ENCODE assay signal across 1 cellular context in the genomic region with DNA sequence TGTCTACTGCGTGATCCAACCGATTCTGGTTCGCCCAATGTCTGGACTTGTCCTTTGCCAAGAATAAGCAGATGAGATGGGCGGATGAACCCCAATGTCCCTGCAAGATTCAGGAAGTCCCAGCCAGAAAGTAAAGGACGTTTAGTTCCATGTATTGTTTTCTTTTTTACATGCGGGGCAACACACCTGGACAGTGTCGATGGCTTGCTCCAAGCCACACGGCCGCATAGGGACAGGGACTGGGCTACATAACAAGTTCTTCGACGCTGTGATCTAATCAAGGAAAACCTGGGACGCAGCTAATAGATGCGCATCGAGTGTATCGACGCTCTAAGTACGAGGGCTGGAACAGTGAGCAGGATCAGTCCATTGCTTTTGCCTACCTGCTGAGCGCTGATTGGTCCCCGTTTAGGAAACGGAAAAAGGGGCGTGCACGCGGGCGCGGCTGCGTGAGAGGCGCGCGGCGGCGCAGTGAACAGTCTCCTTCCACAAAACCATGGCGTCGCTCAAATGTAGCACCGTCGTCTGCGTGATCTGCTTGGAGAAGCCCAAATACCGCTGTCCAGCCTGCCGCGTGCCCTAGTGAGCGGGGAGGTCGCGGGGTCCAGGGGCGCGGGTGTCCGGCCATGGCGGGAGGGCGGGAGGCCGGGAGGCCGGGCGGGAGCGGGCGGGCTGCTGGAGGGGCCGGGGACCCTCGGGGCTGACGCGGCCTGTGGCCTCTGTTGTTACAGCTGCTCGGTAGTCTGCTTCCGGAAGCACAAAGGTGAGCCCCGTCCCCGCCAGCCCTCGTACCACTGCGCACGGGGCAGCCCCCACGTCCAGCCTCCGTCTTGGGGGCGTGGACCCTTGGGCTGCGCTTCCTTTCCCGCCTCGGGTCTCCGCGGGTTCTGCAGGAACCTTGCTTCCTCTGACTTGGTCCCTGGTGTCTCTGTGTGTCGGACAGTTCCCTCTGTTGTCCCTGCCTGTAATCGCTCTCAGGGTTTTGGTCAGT.
TF ChIP-seq lines count a peak whose summit lies in the region.

TSS of gene ZNHIT3 (plus strand) at position 478 of the 991 bp plus-strand sequence. CDS start at position 497, 19 bp downstream.

TF ChIP-seq in K562, 482 proteins besides CTCF, POLR2A, EP300 and RAD21 (continued from another document and continues in another):
- peak; percentile 55; the same call in 1 of the 2 replicates for TF ChIP-seq CREB3L1 (IDR thresholded peaks at IDR 0.05; ENCODE audit: borderline replicate concordance, low read depth)
- peak; percentile 49; the same call in 1 of the 2 replicates for TF ChIP-seq ATF1 (CRISPR knock-in tag; IDR thresholded peaks at IDR 0.05)
- peak; percentile 82 for TF ChIP-seq ATF1 (tag; IDR thresholded peaks at IDR 0.05)
- no peak for TF ChIP-seq RBM14 (IDR thresholded peaks at IDR 0.05; ENCODE audit: borderline replicate concordance, insufficient read depth, low read depth, low read length)
- TF ChIP-seq SMARCB1 (IDR thresholded peaks at IDR 0.05; ENCODE audit: insufficient read length, low read depth), result no peak
- no peak for TF ChIP-seq NFXL1 (CRISPR knock-in tag; IDR thresholded peaks at IDR 0.05)
- no peak for TF ChIP-seq ZNF586 (CRISPR knock-in tag; conservative IDR thresholded peaks at IDR 0.05)
- TF ChIP-seq SNAPC5 (CRISPR knock-in tag; IDR thresholded peaks at IDR 0.05), result no peak
- TF ChIP-seq MBD1 (CRISPR knock-in tag; IDR thresholded peaks at IDR 0.05), result no peak
- 0 out of 2 replicates have a peak, but pooled peaks have one; percentile 62 for TF ChIP-seq KLF13 (tag; IDR thresholded peaks at IDR 0.05; ENCODE audit: borderline replicate concordance, low read depth)
- no peak for TF ChIP-seq ZNF561 (CRISPR knock-in tag; conservative IDR thresholded peaks at IDR 0.05)
- TF ChIP-seq NONO (IDR thresholded peaks at IDR 0.05; ENCODE audit: low read depth in 2 of 2, low read length in 1 of 2), result no peak
- no peak for TF ChIP-seq ZNF609 (CRISPR knock-in tag; IDR thresholded peaks at IDR 0.05; ENCODE audit: borderline replicate concordance)
- no peak for TF ChIP-seq ZNF140 (CRISPR knock-in tag; IDR thresholded peaks at IDR 0.05)
- no peak for TF ChIP-seq KLF1 (tag; IDR thresholded peaks at IDR 0.05)
- no peak for TF ChIP-seq SMARCC2 (IDR thresholded peaks at IDR 0.05; ENCODE audit: low read depth)
- TF ChIP-seq ELK1 (CRISPR knock-in tag; IDR thresholded peaks at IDR 0.05), result no peak
- TF ChIP-seq ZNF384 (IDR thresholded peaks at IDR 0.05; ENCODE audit: low read depth, low read length), result no peak
- no peak for TF ChIP-seq ZNF644 (tag; IDR thresholded peaks at IDR 0.05; ENCODE audit: low read depth)
- TF ChIP-seq SREBF2 (CRISPR knock-in tag; IDR thresholded peaks at IDR 0.05), result no peak
- TF ChIP-seq ELF4 (CRISPR knock-in tag; IDR thresholded peaks at IDR 0.05), result no peak
- no peak for TF ChIP-seq BCL6 (CRISPR knock-in tag; IDR thresholded peaks at IDR 0.05)
- TF ChIP-seq, protein P1, sequence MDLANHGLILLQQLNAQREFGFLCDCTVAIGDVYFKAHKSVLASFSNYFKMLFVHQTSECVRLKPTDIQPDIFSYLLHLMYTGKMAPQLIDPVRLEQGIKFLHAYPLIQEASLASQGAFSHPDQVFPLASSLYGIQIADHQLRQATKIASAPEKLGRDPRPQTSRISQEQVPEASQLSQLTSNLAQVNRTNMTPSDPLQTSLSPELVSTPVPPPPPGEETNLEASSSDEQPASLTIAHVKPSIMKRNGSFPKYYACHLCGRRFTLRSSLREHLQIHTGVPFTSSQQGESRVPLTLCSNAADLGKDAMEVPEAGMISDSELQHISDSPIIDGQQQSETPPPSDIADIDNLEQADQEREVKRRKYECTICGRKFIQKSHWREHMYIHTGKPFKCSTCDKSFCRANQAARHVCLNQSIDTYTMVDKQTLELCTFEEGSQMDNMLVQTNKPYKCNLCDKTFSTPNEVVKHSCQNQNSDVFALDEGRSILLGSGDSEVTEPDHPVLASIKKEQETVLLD (IDR thresholded peaks at IDR 0.05), result peak; percentile 85
- no peak for TF ChIP-seq ZBTB49 (CRISPR knock-in tag; IDR thresholded peaks at IDR 0.05; ENCODE audit: borderline replicate concordance)
- no peak for TF ChIP-seq MCM5 (IDR thresholded peaks at IDR 0.05; ENCODE audit: low read depth)
- no peak for TF ChIP-seq MTA2 (IDR thresholded peaks at IDR 0.05; ENCODE audit: low read depth)
- no peak; the same call in 1 of the 2 replicates for TF ChIP-seq EGR1 (conservative IDR thresholded peaks at IDR 0.05)
- no peak for TF ChIP-seq RBM15 (IDR thresholded peaks at IDR 0.05; ENCODE audit: insufficient read depth, low read length)
- no peak for TF ChIP-seq ZC3H8 (IDR thresholded peaks at IDR 0.05)
- TF ChIP-seq, protein P2, sequence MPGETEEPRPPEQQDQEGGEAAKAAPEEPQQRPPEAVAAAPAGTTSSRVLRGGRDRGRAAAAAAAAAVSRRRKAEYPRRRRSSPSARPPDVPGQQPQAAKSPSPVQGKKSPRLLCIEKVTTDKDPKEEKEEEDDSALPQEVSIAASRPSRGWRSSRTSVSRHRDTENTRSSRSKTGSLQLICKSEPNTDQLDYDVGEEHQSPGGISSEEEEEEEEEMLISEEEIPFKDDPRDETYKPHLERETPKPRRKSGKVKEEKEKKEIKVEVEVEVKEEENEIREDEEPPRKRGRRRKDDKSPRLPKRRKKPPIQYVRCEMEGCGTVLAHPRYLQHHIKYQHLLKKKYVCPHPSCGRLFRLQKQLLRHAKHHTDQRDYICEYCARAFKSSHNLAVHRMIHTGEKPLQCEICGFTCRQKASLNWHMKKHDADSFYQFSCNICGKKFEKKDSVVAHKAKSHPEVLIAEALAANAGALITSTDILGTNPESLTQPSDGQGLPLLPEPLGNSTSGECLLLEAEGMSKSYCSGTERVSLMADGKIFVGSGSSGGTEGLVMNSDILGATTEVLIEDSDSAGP (CRISPR knock-in tag; IDR thresholded peaks at IDR 0.05), result no peak
- TF ChIP-seq ZNF133 (CRISPR knock-in tag; IDR thresholded peaks at IDR 0.05), result no peak
- TF ChIP-seq CC2D1A (IDR thresholded peaks at IDR 0.05), result no peak
- peak; percentile 67 for TF ChIP-seq SMARCA4 (IDR thresholded peaks at IDR 0.05)
- no peak for TF ChIP-seq KLF16 (IDR thresholded peaks at IDR 0.05)
- no peak for TF ChIP-seq MIER1 (IDR thresholded peaks at IDR 0.05; ENCODE audit: low read depth)
- TF ChIP-seq, protein P3, sequence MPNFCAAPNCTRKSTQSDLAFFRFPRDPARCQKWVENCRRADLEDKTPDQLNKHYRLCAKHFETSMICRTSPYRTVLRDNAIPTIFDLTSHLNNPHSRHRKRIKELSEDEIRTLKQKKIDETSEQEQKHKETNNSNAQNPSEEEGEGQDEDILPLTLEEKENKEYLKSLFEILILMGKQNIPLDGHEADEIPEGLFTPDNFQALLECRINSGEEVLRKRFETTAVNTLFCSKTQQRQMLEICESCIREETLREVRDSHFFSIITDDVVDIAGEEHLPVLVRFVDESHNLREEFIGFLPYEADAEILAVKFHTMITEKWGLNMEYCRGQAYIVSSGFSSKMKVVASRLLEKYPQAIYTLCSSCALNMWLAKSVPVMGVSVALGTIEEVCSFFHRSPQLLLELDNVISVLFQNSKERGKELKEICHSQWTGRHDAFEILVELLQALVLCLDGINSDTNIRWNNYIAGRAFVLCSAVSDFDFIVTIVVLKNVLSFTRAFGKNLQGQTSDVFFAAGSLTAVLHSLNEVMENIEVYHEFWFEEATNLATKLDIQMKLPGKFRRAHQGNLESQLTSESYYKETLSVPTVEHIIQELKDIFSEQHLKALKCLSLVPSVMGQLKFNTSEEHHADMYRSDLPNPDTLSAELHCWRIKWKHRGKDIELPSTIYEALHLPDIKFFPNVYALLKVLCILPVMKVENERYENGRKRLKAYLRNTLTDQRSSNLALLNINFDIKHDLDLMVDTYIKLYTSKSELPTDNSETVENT (CRISPR knock-in tag; IDR thresholded peaks at IDR 0.05), result no peak
- TF ChIP-seq ZNF668 (CRISPR knock-in tag; IDR thresholded peaks at IDR 0.05), result no peak
- no peak for TF ChIP-seq NR1H2 (CRISPR knock-in tag; IDR thresholded peaks at IDR 0.05)
- peak; percentile 74; the same call in 1 of the 2 replicates for TF ChIP-seq PHF8 (IDR thresholded peaks at IDR 0.05; ENCODE audit: borderline replicate concordance, low read length)
- no peak for TF ChIP-seq BRD9 (IDR thresholded peaks at IDR 0.05; ENCODE audit: low read depth, partially characterized antibody)
- TF ChIP-seq FOXM1 (IDR thresholded peaks at IDR 0.05; ENCODE audit: low read depth), result peak; percentile 59; the same call in 1 of the 2 replicates
- no peak for TF ChIP-seq FOXM1 (CRISPR knock-in tag; IDR thresholded peaks at IDR 0.05; ENCODE audit: low read depth)
- no peak for TF ChIP-seq CBX2 (IDR thresholded peaks at IDR 0.05; ENCODE audit: insufficient read depth, low read length, poor library complexity, severe bottlenecking)
- TF ChIP-seq ZNF589 (CRISPR knock-in tag; IDR thresholded peaks at IDR 0.05; ENCODE audit: low read depth), result no peak
- TF ChIP-seq RFX1 (IDR thresholded peaks at IDR 0.05), result no peak
- no peak for TF ChIP-seq FOXA1 (IDR thresholded peaks at IDR 0.05; ENCODE audit: borderline replicate concordance)
